1 cellular context compared by ENCODE assay signal in the genomic region with DNA sequence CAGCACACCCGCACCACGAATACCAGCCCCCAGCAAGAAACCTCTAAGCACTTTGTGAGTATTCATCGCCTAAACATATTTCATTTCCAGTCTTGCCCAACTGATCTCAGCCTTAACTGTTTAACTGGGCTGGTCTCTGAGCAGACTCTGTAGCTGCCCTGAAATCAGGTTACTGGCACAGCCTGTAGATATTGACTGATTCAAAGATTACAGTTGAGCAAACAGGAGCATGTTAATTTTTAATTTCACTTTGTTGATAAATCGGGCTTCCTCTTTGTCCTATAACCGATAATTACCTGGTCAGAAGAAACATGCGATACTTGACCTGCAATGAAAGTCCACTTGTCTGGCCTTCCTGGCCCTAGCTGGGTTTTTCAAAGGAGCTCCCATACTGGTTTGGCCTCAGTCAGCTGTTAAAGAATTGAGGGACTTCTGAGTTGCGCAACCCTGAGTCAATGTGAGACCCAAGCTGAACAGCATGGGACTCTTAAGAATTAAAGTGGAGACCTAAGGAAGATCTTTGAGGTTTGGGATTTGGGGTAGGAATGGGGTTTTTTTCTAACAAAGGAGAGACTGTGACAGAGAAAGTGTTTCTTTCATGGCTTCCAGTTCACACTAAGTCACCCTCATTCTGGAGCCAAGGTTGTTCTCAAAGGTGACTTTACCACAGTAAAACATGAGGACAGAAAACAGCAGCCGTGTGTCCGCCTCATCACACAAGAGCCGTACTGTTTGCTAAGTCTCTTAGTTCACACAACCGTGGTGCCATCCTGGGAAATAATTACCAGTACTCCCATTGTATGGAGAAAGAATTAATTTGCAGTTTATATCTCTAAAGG.
A peak's percentile ranks its signal among the peaks of the same experiment; 100 is the strongest.
TF ChIP-seq lines count a peak whose summit lies in the region.

No MANE protein-coding gene starts in this region.

TF ChIP-seq in HepG2, 621 proteins besides CTCF, POLR2A, EP300 and RAD21 (continued from another document and continues in another):
- TF ChIP-seq, protein P1, sequence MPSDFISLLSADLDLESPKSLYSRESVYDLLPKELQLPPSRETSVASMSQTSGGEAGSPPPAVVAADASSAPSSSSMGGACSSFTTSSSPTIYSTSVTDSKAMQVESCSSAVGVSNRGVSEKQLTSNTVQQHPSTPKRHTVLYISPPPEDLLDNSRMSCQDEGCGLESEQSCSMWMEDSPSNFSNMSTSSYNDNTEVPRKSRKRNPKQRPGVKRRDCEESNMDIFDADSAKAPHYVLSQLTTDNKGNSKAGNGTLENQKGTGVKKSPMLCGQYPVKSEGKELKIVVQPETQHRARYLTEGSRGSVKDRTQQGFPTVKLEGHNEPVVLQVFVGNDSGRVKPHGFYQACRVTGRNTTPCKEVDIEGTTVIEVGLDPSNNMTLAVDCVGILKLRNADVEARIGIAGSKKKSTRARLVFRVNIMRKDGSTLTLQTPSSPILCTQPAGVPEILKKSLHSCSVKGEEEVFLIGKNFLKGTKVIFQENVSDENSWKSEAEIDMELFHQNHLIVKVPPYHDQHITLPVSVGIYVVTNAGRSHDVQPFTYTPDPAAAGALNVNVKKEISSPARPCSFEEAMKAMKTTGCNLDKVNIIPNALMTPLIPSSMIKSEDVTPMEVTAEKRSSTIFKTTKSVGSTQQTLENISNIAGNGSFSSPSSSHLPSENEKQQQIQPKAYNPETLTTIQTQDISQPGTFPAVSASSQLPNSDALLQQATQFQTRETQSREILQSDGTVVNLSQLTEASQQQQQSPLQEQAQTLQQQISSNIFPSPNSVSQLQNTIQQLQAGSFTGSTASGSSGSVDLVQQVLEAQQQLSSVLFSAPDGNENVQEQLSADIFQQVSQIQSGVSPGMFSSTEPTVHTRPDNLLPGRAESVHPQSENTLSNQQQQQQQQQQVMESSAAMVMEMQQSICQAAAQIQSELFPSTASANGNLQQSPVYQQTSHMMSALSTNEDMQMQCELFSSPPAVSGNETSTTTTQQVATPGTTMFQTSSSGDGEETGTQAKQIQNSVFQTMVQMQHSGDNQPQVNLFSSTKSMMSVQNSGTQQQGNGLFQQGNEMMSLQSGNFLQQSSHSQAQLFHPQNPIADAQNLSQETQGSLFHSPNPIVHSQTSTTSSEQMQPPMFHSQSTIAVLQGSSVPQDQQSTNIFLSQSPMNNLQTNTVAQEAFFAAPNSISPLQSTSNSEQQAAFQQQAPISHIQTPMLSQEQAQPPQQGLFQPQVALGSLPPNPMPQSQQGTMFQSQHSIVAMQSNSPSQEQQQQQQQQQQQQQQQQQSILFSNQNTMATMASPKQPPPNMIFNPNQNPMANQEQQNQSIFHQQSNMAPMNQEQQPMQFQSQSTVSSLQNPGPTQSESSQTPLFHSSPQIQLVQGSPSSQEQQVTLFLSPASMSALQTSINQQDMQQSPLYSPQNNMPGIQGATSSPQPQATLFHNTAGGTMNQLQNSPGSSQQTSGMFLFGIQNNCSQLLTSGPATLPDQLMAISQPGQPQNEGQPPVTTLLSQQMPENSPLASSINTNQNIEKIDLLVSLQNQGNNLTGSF (CRISPR knock-in tag; IDR thresholded peaks at IDR 0.05) = no peak
- no peak for TF ChIP-seq NFATC3 (CRISPR knock-in tag; IDR thresholded peaks at IDR 0.05)
- TF ChIP-seq MTA1 (CRISPR knock-in tag; IDR thresholded peaks at IDR 0.05; ENCODE audit: borderline replicate concordance) = no peak
- TF ChIP-seq, protein P2, sequence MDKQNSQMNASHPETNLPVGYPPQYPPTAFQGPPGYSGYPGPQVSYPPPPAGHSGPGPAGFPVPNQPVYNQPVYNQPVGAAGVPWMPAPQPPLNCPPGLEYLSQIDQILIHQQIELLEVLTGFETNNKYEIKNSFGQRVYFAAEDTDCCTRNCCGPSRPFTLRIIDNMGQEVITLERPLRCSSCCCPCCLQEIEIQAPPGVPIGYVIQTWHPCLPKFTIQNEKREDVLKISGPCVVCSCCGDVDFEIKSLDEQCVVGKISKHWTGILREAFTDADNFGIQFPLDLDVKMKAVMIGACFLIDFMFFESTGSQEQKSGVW (CRISPR knock-in tag; IDR thresholded peaks at IDR 0.05; ENCODE audit: borderline replicate concordance) = no peak
- TF ChIP-seq, protein P3, sequence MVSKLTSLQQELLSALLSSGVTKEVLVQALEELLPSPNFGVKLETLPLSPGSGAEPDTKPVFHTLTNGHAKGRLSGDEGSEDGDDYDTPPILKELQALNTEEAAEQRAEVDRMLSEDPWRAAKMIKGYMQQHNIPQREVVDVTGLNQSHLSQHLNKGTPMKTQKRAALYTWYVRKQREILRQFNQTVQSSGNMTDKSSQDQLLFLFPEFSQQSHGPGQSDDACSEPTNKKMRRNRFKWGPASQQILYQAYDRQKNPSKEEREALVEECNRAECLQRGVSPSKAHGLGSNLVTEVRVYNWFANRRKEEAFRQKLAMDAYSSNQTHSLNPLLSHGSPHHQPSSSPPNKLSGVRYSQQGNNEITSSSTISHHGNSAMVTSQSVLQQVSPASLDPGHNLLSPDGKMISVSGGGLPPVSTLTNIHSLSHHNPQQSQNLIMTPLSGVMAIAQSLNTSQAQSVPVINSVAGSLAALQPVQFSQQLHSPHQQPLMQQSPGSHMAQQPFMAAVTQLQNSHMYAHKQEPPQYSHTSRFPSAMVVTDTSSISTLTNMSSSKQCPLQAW (CRISPR knock-in tag; IDR thresholded peaks at IDR 0.05) = peak; percentile 98
- no peak for TF ChIP-seq ZNF180 (CRISPR knock-in tag; IDR thresholded peaks at IDR 0.05; ENCODE audit: borderline replicate concordance, low read depth)
- TF ChIP-seq, protein P4, sequence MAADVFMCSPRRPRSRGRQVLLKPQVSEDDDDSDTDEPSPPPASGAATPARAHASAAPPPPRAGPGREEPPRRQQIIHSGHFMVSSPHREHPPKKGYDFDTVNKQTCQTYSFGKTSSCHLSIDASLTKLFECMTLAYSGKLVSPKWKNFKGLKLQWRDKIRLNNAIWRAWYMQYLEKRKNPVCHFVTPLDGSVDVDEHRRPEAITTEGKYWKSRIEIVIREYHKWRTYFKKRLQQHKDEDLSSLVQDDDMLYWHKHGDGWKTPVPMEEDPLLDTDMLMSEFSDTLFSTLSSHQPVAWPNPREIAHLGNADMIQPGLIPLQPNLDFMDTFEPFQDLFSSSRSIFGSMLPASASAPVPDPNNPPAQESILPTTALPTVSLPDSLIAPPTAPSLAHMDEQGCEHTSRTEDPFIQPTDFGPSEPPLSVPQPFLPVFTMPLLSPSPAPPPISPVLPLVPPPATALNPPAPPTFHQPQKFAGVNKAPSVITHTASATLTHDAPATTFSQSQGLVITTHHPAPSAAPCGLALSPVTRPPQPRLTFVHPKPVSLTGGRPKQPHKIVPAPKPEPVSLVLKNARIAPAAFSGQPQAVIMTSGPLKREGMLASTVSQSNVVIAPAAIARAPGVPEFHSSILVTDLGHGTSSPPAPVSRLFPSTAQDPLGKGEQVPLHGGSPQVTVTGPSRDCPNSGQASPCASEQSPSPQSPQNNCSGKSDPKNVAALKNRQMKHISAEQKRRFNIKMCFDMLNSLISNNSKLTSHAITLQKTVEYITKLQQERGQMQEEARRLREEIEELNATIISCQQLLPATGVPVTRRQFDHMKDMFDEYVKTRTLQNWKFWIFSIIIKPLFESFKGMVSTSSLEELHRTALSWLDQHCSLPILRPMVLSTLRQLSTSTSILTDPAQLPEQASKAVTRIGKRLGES (CRISPR knock-in tag; IDR thresholded peaks at IDR 0.05; ENCODE audit: borderline replicate concordance) = no peak
- no peak for TF ChIP-seq ZNF563 (CRISPR knock-in tag; IDR thresholded peaks at IDR 0.05)
- TF ChIP-seq ZNF598 (CRISPR knock-in tag; IDR thresholded peaks at IDR 0.05; ENCODE audit: borderline replicate concordance) = no peak
- no peak for TF ChIP-seq ARID2 (CRISPR knock-in tag; IDR thresholded peaks at IDR 0.05; ENCODE audit: borderline replicate concordance)
- TF ChIP-seq ZNF225 (CRISPR knock-in tag; IDR thresholded peaks at IDR 0.05) = no peak
- no peak for TF ChIP-seq ZSCAN9 (CRISPR knock-in tag; IDR thresholded peaks at IDR 0.05; ENCODE audit: borderline replicate concordance)
- TF ChIP-seq ASH2L (IDR thresholded peaks at IDR 0.05; ENCODE audit: insufficient read length, low read depth, low read length) = peak; percentile 97
- TF ChIP-seq NR2F6 (IDR thresholded peaks at IDR 0.05) = peak; percentile 81
- TF ChIP-seq NR2F6 (CRISPR knock-in tag; IDR thresholded peaks at IDR 0.05) = peak; percentile 86
- peak; percentile 71; the same call in 1 of the 2 replicates for TF ChIP-seq DNMT3B (CRISPR knock-in tag; conservative IDR thresholded peaks at IDR 0.05)
- TF ChIP-seq ZNF232 (CRISPR knock-in tag; IDR thresholded peaks at IDR 0.05; ENCODE audit: borderline replicate concordance) = peak; percentile 75; the same call in 1 of the 2 replicates
- 0 out of 2 replicates have a peak, but pooled peaks have one; percentile 66 for TF ChIP-seq ZNF746 (CRISPR knock-in tag; IDR thresholded peaks at IDR 0.05)
- TF ChIP-seq, protein P5, sequence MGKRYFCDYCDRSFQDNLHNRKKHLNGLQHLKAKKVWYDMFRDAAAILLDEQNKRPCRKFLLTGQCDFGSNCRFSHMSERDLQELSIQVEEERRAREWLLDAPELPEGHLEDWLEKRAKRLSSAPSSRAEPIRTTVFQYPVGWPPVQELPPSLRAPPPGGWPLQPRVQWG (CRISPR knock-in tag; IDR thresholded peaks at IDR 0.05; ENCODE audit: borderline replicate concordance, low read depth) = no peak
- no peak for TF ChIP-seq NRL (CRISPR knock-in tag; IDR thresholded peaks at IDR 0.05; ENCODE audit: borderline replicate concordance)
- no peak for TF ChIP-seq ZNF44 (CRISPR knock-in tag; IDR thresholded peaks at IDR 0.05)
- no peak for TF ChIP-seq KLF9 (CRISPR knock-in tag; IDR thresholded peaks at IDR 0.05; ENCODE audit: low read depth)
- no peak for TF ChIP-seq ZNF660 (CRISPR knock-in tag; IDR thresholded peaks at IDR 0.05; ENCODE audit: borderline replicate concordance, low read depth)
- no peak for TF ChIP-seq ZNF451 (CRISPR knock-in tag; IDR thresholded peaks at IDR 0.05)
- no peak for TF ChIP-seq SRSF9 (IDR thresholded peaks at IDR 0.05; ENCODE audit: borderline replicate concordance, insufficient read depth, low read depth, low read length, poor library complexity, severe bottlenecking)
- TF ChIP-seq, protein P6, sequence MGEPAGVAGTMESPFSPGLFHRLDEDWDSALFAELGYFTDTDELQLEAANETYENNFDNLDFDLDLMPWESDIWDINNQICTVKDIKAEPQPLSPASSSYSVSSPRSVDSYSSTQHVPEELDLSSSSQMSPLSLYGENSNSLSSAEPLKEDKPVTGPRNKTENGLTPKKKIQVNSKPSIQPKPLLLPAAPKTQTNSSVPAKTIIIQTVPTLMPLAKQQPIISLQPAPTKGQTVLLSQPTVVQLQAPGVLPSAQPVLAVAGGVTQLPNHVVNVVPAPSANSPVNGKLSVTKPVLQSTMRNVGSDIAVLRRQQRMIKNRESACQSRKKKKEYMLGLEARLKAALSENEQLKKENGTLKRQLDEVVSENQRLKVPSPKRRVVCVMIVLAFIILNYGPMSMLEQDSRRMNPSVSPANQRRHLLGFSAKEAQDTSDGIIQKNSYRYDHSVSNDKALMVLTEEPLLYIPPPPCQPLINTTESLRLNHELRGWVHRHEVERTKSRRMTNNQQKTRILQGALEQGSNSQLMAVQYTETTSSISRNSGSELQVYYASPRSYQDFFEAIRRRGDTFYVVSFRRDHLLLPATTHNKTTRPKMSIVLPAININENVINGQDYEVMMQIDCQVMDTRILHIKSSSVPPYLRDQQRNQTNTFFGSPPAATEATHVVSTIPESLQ (CRISPR knock-in tag; conservative IDR thresholded peaks at IDR 0.05) = no peak
- TF ChIP-seq ZNF567 (CRISPR knock-in tag; IDR thresholded peaks at IDR 0.05; ENCODE audit: borderline replicate concordance) = no peak
- peak; percentile 96 for TF ChIP-seq CEBPG (CRISPR knock-in tag; IDR thresholded peaks at IDR 0.05)
- TF ChIP-seq, protein P7, sequence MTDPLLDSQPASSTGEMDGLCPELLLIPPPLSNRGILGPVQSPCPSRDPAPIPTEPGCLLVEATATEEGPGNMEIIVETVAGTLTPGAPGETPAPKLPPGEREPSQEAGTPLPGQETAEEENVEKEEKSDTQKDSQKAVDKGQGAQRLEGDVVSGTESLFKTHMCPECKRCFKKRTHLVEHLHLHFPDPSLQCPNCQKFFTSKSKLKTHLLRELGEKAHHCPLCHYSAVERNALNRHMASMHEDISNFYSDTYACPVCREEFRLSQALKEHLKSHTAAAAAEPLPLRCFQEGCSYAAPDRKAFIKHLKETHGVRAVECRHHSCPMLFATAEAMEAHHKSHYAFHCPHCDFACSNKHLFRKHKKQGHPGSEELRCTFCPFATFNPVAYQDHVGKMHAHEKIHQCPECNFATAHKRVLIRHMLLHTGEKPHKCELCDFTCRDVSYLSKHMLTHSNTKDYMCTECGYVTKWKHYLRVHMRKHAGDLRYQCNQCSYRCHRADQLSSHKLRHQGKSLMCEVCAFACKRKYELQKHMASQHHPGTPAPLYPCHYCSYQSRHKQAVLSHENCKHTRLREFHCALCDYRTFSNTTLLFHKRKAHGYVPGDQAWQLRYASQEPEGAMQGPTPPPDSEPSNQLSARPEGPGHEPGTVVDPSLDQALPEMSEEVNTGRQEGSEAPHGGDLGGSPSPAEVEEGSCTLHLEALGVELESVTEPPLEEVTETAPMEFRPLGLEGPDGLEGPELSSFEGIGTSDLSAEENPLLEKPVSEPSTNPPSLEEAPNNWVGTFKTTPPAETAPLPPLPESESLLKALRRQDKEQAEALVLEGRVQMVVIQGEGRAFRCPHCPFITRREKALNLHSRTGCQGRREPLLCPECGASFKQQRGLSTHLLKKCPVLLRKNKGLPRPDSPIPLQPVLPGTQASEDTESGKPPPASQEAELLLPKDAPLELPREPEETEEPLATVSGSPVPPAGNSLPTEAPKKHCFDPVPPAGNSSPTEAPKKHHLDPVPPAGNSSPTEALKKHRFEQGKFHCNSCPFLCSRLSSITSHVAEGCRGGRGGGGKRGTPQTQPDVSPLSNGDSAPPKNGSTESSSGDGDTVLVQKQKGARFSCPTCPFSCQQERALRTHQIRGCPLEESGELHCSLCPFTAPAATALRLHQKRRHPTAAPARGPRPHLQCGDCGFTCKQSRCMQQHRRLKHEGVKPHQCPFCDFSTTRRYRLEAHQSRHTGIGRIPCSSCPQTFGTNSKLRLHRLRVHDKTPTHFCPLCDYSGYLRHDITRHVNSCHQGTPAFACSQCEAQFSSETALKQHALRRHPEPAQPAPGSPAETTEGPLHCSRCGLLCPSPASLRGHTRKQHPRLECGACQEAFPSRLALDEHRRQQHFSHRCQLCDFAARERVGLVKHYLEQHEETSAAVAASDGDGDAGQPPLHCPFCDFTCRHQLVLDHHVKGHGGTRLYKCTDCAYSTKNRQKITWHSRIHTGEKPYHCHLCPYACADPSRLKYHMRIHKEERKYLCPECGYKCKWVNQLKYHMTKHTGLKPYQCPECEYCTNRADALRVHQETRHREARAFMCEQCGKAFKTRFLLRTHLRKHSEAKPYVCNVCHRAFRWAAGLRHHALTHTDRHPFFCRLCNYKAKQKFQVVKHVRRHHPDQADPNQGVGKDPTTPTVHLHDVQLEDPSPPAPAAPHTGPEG (CRISPR knock-in tag; IDR thresholded peaks at IDR 0.05) = peak; percentile 62; the same call in 1 of the 2 replicates
- TF ChIP-seq ZNF160 (CRISPR knock-in tag; IDR thresholded peaks at IDR 0.05) = peak; percentile 57; the same call in 1 of the 2 replicates
- TF ChIP-seq, protein P8, sequence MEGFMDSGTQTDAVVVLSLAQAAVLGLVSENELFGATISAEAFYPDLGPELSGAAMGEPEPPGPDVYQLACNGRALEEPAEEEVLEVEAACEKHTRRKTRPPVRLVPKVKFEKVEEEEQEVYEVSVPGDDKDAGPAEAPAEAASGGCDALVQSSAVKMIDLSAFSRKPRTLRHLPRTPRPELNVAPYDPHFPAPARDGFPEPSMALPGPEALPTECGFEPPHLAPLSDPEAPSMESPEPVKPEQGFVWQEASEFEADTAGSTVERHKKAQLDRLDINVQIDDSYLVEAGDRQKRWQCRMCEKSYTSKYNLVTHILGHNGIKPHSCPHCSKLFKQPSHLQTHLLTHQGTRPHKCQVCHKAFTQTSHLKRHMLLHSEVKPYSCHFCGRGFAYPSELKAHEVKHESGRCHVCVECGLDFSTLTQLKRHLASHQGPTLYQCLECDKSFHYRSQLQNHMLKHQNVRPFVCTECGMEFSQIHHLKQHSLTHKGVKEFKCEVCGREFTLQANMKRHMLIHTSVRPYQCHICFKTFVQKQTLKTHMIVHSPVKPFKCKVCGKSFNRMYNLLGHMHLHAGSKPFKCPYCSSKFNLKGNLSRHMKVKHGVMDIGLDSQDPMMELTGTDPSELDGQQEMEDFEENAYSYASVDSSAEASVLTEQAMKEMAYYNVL (CRISPR knock-in tag; IDR thresholded peaks at IDR 0.05; ENCODE audit: borderline replicate concordance) = peak; percentile 45; the same call in 1 of the 2 replicates
